ENCODE assay signal across 8 cellular contexts in the genomic region with DNA sequence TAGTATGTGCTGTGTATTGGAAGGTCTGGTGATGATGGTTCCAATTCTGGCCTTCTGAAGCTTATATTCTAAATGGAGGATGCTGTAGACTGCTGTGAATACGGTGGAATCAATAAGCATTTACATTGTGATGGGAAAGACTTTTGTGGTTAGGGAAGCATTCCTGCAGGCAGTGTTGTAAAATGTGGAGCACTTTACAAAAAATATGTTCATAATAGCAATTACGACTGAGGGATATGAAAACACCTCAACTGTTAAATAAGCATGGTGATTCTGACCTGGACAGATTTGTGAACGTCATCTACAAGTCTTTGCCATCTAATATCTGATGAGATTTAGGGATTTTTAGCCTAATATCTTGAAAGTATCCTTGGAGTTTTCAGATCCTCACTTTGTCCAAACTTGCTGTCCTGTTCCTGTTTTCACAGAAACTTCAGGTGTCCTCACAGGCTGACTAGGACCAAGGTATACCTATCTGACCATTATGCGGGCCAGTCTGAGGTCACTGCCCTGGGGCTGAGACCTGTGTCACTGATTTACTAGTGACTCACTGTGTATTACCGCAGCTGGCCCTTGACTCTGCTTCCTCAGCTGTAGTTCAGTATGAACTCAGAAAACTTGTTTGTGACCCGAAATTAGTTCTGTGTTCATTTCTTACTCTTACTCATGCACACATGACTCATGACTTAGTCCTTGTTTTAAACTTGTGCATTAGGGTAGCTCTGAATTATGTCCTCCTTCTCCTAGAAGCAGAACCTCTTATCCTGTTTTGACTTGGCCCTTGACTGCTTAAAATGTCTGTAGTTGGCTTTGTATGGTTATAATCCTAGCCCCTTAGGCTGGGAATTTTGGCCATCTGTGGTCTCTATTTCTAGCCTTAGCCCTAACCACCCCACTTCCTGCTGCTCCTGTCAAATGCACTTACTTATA.
DNase-seq lines count a peak whose midpoint lies in the region; ATAC-seq and TF ChIP-seq lines count a peak whose summit lies in the region.

No MANE protein-coding gene starts in this region.

- H3K9me3 ChIP-seq in AG04450 (ENCODE audit: control insufficient read depth, insufficient read depth, low read length) (no peaks in the 10 kb centered on the region), neuronal stem cell (replicated peaks in 1 of 2; ENCODE audit: control insufficient read depth in 2 of 2, insufficient read depth in 1 of 2, low read depth in 1 of 2, low read length in 2 of 2) (peaks cover 0 to under 1% of the 10 kb centered on the region in 2 donors)

- no peak overlapping the region for H3K9ac ChIP-seq in neuronal stem cell (ENCODE audit: low read depth, low read length, poor library complexity)

- no peak for TF ChIP-seq CTCF in AG04450 (IDR thresholded peaks at IDR 0.05; ENCODE audit: low read depth, low read length)
- TF ChIP-seq CTCF in epithelial cell of proximal tubule (conservative IDR thresholded peaks at IDR 0.05; ENCODE audit: low read depth, low read length), result no peak

- no peak overlapping the region for H3K4me3 ChIP-seq in AG04450 (ENCODE audit: low read depth, low read length)
- no peak overlapping the region for H3K4me3 ChIP-seq in epithelial cell of proximal tubule (ENCODE audit: low read depth, low read length)
- H3K4me3 ChIP-seq in skeletal muscle cell (ENCODE audit: low read depth, low read length), result no peak overlapping the region
- no peak overlapping the region for H3K4me3 ChIP-seq in neuronal stem cell (ENCODE audit: low read length in 2 of 2)

- no peak overlapping the region for H3K18ac ChIP-seq in neuronal stem cell (ENCODE audit: low read length)

- H2BK120ac ChIP-seq in neuronal stem cell (ENCODE audit: low read depth, low read length), result no peak overlapping the region

- no peak overlapping the region for H3K14ac ChIP-seq in neuronal stem cell (ENCODE audit: low read length)

- H3K27ac ChIP-seq in AG04450 (ENCODE audit: low read depth, low read length) (peak overlapping the region; percentile 86), neuronal stem cell (replicated peaks; ENCODE audit: low read length) (no peak overlapping the region)

- DNase-seq in AG04450 (ENCODE audit: low read depth, low spot score) (peak; percentile 76), epithelial cell of proximal tubule (ENCODE audit: low read depth) (peak; percentile 99), skeletal muscle cell (ENCODE audit: low read depth) (peak; percentile 85), NCI-H1436 (lab: John Stamatoyannopoulos, UW) (no peak), neuronal stem cell (ENCODE audit: low spot score) (no peak)

- H2BK12ac ChIP-seq in neuronal stem cell (ENCODE audit: low read length), result no peak overlapping the region

- ATAC-seq in GM18520 (IDR thresholded peaks at IDR 0.05; ENCODE audit: unreplicated experiment) (peak; percentile 99), HG02943 (IDR thresholded peaks at IDR 0.05; ENCODE audit: low read depth, unreplicated experiment) (peak; percentile 99)

- WGBS in neuronal stem cell (ENCODE audit: extremely low coverage in 2 of 2, insufficient read length in 2 of 2, insufficient replicate concordance in 1 of 2), 2 donors, result no CpG with 5 or more reads among the region's 6 CpGs

- no peak overlapping the region for H2BK5ac ChIP-seq in neuronal stem cell (ENCODE audit: low read length)

- CTCF ChIA-PET in AG04450 (lab: Charles Lee), result interaction anchor here (1.1 to 2.6 kb wide), 2 partner anchors 313 to 711 kb away, joined by 3 to 28 read pairs; no protein-coding TSS in a partner anchor

- H4K8ac ChIP-seq in neuronal stem cell (ENCODE audit: low read depth, low read length), result no peak overlapping the region

- H3K4ac ChIP-seq in neuronal stem cell (ENCODE audit: low read length), result no peak overlapping the region

- no peaks in the 10 kb centered on the region for H3K36me3 ChIP-seq in neuronal stem cell (replicated peaks in 1 of 2; ENCODE audit: control insufficient read depth in 2 of 2, insufficient read depth in 2 of 2, low read length in 2 of 2)

- no peak overlapping the region for H3K23ac ChIP-seq in neuronal stem cell (ENCODE audit: low read depth, low read length, poor library complexity)

- POLR2A ChIA-PET in AG04450 (lab: Yijun Ruan, JAX), result interaction anchor here (1.4 to 2.6 kb wide), 3 partner anchors 101 to 716 kb away, joined by 4 to 14 read pairs (median 4); a partner anchor contains a TSS

- no peak overlapping the region for H3K4me2 ChIP-seq in neuronal stem cell (ENCODE audit: insufficient read depth, low read length, poor library complexity, severe bottlenecking)

- H3K79me1 ChIP-seq in neuronal stem cell (ENCODE audit: low read depth, low read length), result no peaks in the 10 kb centered on the region

- H3K27me3 ChIP-seq in AG04450 (ENCODE audit: control insufficient read depth, insufficient read depth, low read length) (no peaks in the 10 kb centered on the region), neuronal stem cell (ENCODE audit: control insufficient read depth in 3 of 3, insufficient read depth in 3 of 3, low read depth in 1 of 3, low read length in 3 of 3) (no peaks in the 10 kb centered on the region)

- no peak overlapping the region for H2BK15ac ChIP-seq in neuronal stem cell (ENCODE audit: low read length)

- H2AK5ac ChIP-seq in neuronal stem cell (ENCODE audit: low read depth, low read length), result no peak overlapping the region

- no peak overlapping the region for H2AFZ ChIP-seq in neuronal stem cell (ENCODE audit: low read length)

- peaks cover 4 to 13% of the 10 kb centered on the region in 2 donors for H3K4me1 ChIP-seq in neuronal stem cell (ENCODE audit: control insufficient read depth in 2 of 2, insufficient read depth in 1 of 2, low read depth in 1 of 2, low read length in 2 of 2)

- no peak overlapping the region for H4K91ac ChIP-seq in neuronal stem cell (ENCODE audit: low read depth, low read length, poor library complexity)

TF ChIP-seq in PFSK-1, 5 proteins besides CTCF, POLR2A, EP300 and RAD21:
- peak; percentile 54; the same call in 1 of the 2 replicates for TF ChIP-seq TAF1 (IDR thresholded peaks at IDR 0.05; ENCODE audit: borderline replicate concordance, insufficient read depth, low read length)
- no peak for TF ChIP-seq FOXP2 (optimal IDR thresholded peaks at IDR 0.05; ENCODE audit: borderline replicate concordance, extremely low read depth, extremely low read length, insufficient read depth)
- TF ChIP-seq SIN3A (IDR thresholded peaks at IDR 0.05; ENCODE audit: borderline replicate concordance, insufficient read depth, low read length), result peak; percentile 69; the same call in 1 of the 2 replicates
- TF ChIP-seq POLR2AphosphoS5 (IDR thresholded peaks at IDR 0.05; ENCODE audit: low read depth, low read length), result no peak

Comparison
In these comparisons a context has a peak if more than half of its experiments do, and no peak if none do; other contexts are left out.
1. DNase-seq: peak in AG04450 (single experiment), epithelial cell of proximal tubule (single experiment) and skeletal muscle cell (single experiment); none in NCI-H1436 (single experiment) and neuronal stem cell (single experiment).